Comparison of ENCODE assay signal across 8 cellular contexts in the genomic region with DNA sequence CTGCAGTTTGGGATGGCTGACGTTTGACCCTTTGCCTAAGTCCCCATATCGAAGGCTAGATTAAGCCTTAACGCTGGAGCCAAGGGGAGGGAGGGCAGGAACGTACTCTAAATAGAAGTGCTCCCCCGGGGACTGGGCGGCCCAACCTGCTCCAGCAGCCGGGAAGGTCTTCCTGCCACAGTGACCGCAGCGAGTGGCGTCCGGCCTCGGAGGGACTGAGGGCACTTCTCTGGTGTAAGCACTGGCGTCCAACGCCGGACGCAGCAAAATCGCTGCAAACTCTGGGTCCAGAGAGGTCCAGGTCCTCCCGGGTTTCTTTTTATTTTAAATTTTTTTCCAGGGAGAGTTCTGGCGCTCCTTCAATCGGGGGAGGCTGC. TPM values are rescaled to one million over a fixed set of nuclear protein-coding genes. Genes with fewer than 3 reads are reported as not detected.
DNase-seq lines count a peak whose midpoint lies in the region; ATAC-seq and TF ChIP-seq lines count a peak whose summit lies in the region.

No MANE protein-coding gene starts in this region.

- H3K4me3 Mint-ChIP-seq in HFFc6 (peak overlapping the region; percentile 98), nephron (peak overlapping the region; percentile 80 to 99 (median 97))
- peak overlapping the region; percentile 97 for H3K4me3 Mint-ChIP-seq in T-helper 1 cell treated with Interleukin-12 subunit alpha and Interleukin-12 subunit beta and Interleukin-4 antibody, amounts not matched to agents 30 μg/mL and 1 μg/mL, for 36 hours

- DNase-seq in DND-41 = no peak
- DNase-seq in HFFc6 = no peak
- DNase-seq in epithelial cell of esophagus (ENCODE audit: low read depth) = no peak
- no peak for DNase-seq in NCI-H774 (lab: John Stamatoyannopoulos, UW)
- DNase-seq in NCI-H1930 (lab: John Stamatoyannopoulos, UW) = no peak

- no peaks in the 10 kb centered on the region for H3K27me3 ChIP-seq in DND-41 (ENCODE audit: insufficient read depth, low read length, poor library complexity)

- no peak overlapping the region for H3K27ac ChIP-seq in DND-41 (ENCODE audit: low read length)

- H4K20me1 ChIP-seq in DND-41 (ENCODE audit: insufficient read depth, low read length) = no peaks in the 10 kb centered on the region

- peak overlapping the region; percentile 92 for H3K4me2 ChIP-seq in DND-41 (ENCODE audit: insufficient read depth, low read length)

- H3K36me3 ChIP-seq in DND-41 (ENCODE audit: insufficient read depth, low read length) = no peaks in the 10 kb centered on the region

- H3K4me1 ChIP-seq in DND-41 (ENCODE audit: insufficient read depth, low read length) = peaks cover 20% of the 10 kb centered on the region

- ATAC-seq in DND-41 (ENCODE audit: insufficient read depth, low read depth) (no peak), GM21529 (IDR thresholded peaks at IDR 0.05; ENCODE audit: unreplicated experiment) (no peak)

- TF ChIP-seq CTCF in DND-41 (IDR thresholded peaks at IDR 0.05; ENCODE audit: borderline replicate concordance, extremely low read depth, low read length, poor library complexity, severe bottlenecking) (no peak), HFFc6 (IDR thresholded peaks at IDR 0.05) (no peak), epithelial cell of esophagus (IDR thresholded peaks at IDR 0.05; ENCODE audit: insufficient read depth, low read depth, low read length, missing control alignments) (no peak), nephron (IDR thresholded peaks at IDR 0.05; ENCODE audit: unreplicated experiment in 3 of 3) (no peak)

- H3K36me3 Mint-ChIP-seq in HFFc6 (ENCODE audit: low read depth) (peaks cover 9% of the 10 kb centered on the region; the same call in 1 of the 2 replicates), nephron (ENCODE audit: low read depth) (no peaks in the 10 kb centered on the region)
- H3K36me3 Mint-ChIP-seq in T-helper 1 cell treated with Interleukin-12 subunit alpha and Interleukin-12 subunit beta and Interleukin-4 antibody, amounts not matched to agents 30 μg/mL and 1 μg/mL, for 36 hours (ENCODE audit: low read depth) = no peaks in the 10 kb centered on the region

- H3K9me3 Mint-ChIP-seq in HFFc6 = peaks cover 8% of the 10 kb centered on the region
- H3K9me3 Mint-ChIP-seq in T-helper 1 cell treated with Interleukin-12 subunit alpha and Interleukin-12 subunit beta and Interleukin-4 antibody, amounts not matched to agents 30 μg/mL and 1 μg/mL, for 36 hours = peaks cover 5% of the 10 kb centered on the region
- peaks cover 7% of the 10 kb centered on the region for H3K9me3 Mint-ChIP-seq in nephron

- no peak overlapping the region for H3K27ac Mint-ChIP-seq in HFFc6
- no peak overlapping the region for H3K27ac Mint-ChIP-seq in T-helper 1 cell treated with Interleukin-12 subunit alpha and Interleukin-12 subunit beta and Interleukin-4 antibody, amounts not matched to agents 30 μg/mL and 1 μg/mL, for 36 hours
- H3K27ac Mint-ChIP-seq in nephron = no peak overlapping the region

- no peaks in the 10 kb centered on the region for H3K9me3 ChIP-seq in DND-41 (ENCODE audit: insufficient read depth, low read length, severe bottlenecking)

- H3K4me1 Mint-ChIP-seq in HFFc6 (ENCODE audit: low read depth) = peaks cover 27% of the 10 kb centered on the region
- peaks cover 12% of the 10 kb centered on the region for H3K4me1 Mint-ChIP-seq in T-helper 1 cell treated with Interleukin-12 subunit alpha and Interleukin-12 subunit beta and Interleukin-4 antibody, amounts not matched to agents 30 μg/mL and 1 μg/mL, for 36 hours (ENCODE audit: low read depth)
- H3K4me1 Mint-ChIP-seq in nephron = peaks cover 8% of the 10 kb centered on the region

- H3K27me3 Mint-ChIP-seq in HFFc6 (ENCODE audit: insufficient read depth) (peaks cover 6% of the 10 kb centered on the region), nephron (ENCODE audit: low read depth) (peaks cover 27% of the 10 kb centered on the region)
- peaks cover 10% of the 10 kb centered on the region for H3K27me3 Mint-ChIP-seq in T-helper 1 cell treated with Interleukin-12 subunit alpha and Interleukin-12 subunit beta and Interleukin-4 antibody, amounts not matched to agents 30 μg/mL and 1 μg/mL, for 36 hours (ENCODE audit: low read depth)

- H2AFZ ChIP-seq in DND-41 (ENCODE audit: low read depth, low read length) = peak overlapping the region; percentile 38

- H3K9ac ChIP-seq in DND-41 (ENCODE audit: low read depth, low read length) = peak overlapping the region; percentile 64; the same call in 1 of the 2 replicates

- H3K79me2 ChIP-seq in DND-41 (ENCODE audit: insufficient read depth, low read length) = no peaks in the 10 kb centered on the region

- H3K4me3 ChIP-seq in DND-41 (ENCODE audit: low read depth in 1 of 2, low read length in 2 of 2) (peak overlapping the region in 1 of 2 experiments; percentile 81; a peak in 2 of 4 replicates), epithelial cell of esophagus (ENCODE audit: low read length) (peak overlapping the region; percentile 11)

RNA-seq across cellular contexts. Expression of a gene that starts 0.5 kb away (rescaled TPM):
- total RNA-seq in HFFc6 (2021; fragmentation: NEBNext Ultra II Directional; extraction: Animal tissue kit (Norgen Biotek cat#: 25700)) = 1 to 10 TPM; 1.2 to 1.9 (median 1.6) TPM

RNA-seq across cellular contexts. Expression of a gene that starts 28.3 kb away (rescaled TPM):
- 1,000 to 10,000 TPM; 1,886 to 2,098 (median 1,953) TPM for total RNA-seq in HFFc6 (2021; fragmentation: NEBNext Ultra II Directional; extraction: Animal tissue kit (Norgen Biotek cat#: 25700))
